ENCODE assay signal across 14 cellular contexts in the genomic region with DNA sequence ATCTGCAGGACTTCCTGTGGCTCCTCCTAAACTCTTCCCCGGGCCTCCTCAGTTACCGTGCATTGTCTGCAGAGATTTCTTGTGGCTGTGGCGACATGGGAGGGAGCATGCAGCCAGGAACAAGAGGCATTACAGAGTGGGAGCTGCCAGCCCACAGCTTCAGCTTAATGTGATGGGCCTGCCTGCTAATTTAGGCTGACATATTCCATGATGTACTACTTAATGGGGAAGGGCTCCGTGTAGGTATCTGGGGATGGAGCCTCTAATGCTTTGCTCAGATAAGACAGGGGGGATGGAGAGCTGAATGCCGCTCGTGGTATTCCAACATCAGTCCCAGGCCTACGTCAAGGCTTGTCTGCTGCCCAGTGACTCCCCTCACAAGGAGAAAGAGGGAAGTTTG.
A peak's percentile ranks its signal among the peaks of the same experiment; 100 is the strongest.
DNase-seq lines count a peak whose midpoint lies in the region; ATAC-seq and TF ChIP-seq lines count a peak whose summit lies in the region.
"Had no signal": no experiment of that assay in that cellular context is flagged by ENCODE, and none has a peak within 500 bp of the region (broad histone marks: within the 10 kb centered on the region; RNA-seq: fewer than 3 reads in every experiment).

No MANE protein-coding gene starts in this region.

- H3K4me3 Mint-ChIP-seq in mesothelial cell of epicardium, result no peak overlapping the region
- no peak overlapping the region for H3K4me3 Mint-ChIP-seq in natural killer cell treated with Interleukin-12 subunit alpha and Interleukin-12 subunit beta and Interleukin-15 and Interleukin-18, amount 100 ng/mL, for 72 hours
- H3K4me3 Mint-ChIP-seq in activated T-helper 2 cell treated with anti-CD3 and anti-CD28 coated beads, Interferon-gamma antibody, Interleukin-2, Interleukin-4, amounts not matched to agents 10 μg/mL and 5 μg/mL and 100 μg/mL, durations not matched to agents 14 hours and 24 hours and 36 hours (ENCODE audit: low read depth), result no peak overlapping the region
- H3K4me3 Mint-ChIP-seq: CD8-positive, alpha-beta T cell; GM23338 had no signal

- H3K9me2 ChIP-seq in SK-N-SH, result no peaks in the 10 kb centered on the region

- H3K4me1 ChIP-seq in BE2C (peaks cover 31% of the 10 kb centered on the region), SK-N-SH (ENCODE audit: control insufficient read depth in 1 of 2, insufficient read depth in 2 of 2, low read depth in 1 of 2, low read length in 1 of 2) (peaks cover 0 to 35% of the 10 kb centered on the region in 2 experiments; a peak in 2 of 4 replicates)
- H3K4me1 ChIP-seq: BLaER1 treated with 17β-estradiol and CSF1 and Interleukin-3, amounts not matched to agents 10 nM and 100 nM had no signal

- no peaks in the 10 kb centered on the region for H4K20me1 ChIP-seq in SK-N-SH (ENCODE audit: insufficient read depth)
- H4K20me1 ChIP-seq: BLaER1 treated with 17β-estradiol and CSF1 and Interleukin-3, amounts not matched to agents 10 nM and 100 nM had no signal

- TF ChIP-seq RAD21 in SK-N-SH (IDR thresholded peaks at IDR 0.05; ENCODE audit: low read length), result peak; percentile 51

- no peak overlapping the region for H3K4me2 ChIP-seq in SK-N-SH
- H3K4me2 ChIP-seq: BLaER1 treated with 17β-estradiol and CSF1 and Interleukin-3, amounts not matched to agents 10 nM and 100 nM; GM23338 had no signal

- H3F3A ChIP-seq in SK-N-SH (replicated peaks; ENCODE audit: insufficient read depth), result no peaks in the 10 kb centered on the region

- H3K79me2 ChIP-seq in SK-N-SH (ENCODE audit: insufficient read depth), result no peaks in the 10 kb centered on the region

- no peak overlapping the region for H3K9ac ChIP-seq in SK-N-SH
- H3K9ac ChIP-seq: BLaER1 treated with 17β-estradiol and CSF1 and Interleukin-3, amounts not matched to agents 10 nM and 100 nM had no signal

- peaks cover 10% of the 10 kb centered on the region for H3K4me1 Mint-ChIP-seq in mesothelial cell of epicardium
- H3K4me1 Mint-ChIP-seq in natural killer cell treated with Interleukin-12 subunit alpha and Interleukin-12 subunit beta and Interleukin-15 and Interleukin-18, amount 100 ng/mL, for 72 hours (ENCODE audit: low read depth in 2 of 2), result peaks cover 4 to 17% of the 10 kb centered on the region in 2 donors
- H3K4me1 Mint-ChIP-seq in activated T-helper 2 cell treated with anti-CD3 and anti-CD28 coated beads, Interferon-gamma antibody, Interleukin-2, Interleukin-4, amounts not matched to agents 10 μg/mL and 5 μg/mL and 100 μg/mL, durations not matched to agents 14 hours and 24 hours and 36 hours (ENCODE audit: low read depth), result no peaks in the 10 kb centered on the region
- H3K4me1 Mint-ChIP-seq: GM23338 had no signal

- H3K27me3 ChIP-seq in BE2C, result no peaks in the 10 kb centered on the region
- H3K27me3 ChIP-seq in SK-N-SH (ENCODE audit: insufficient read depth), result no peaks in the 10 kb centered on the region
- H3K27me3 ChIP-seq: BLaER1 treated with 17β-estradiol and CSF1 and Interleukin-3, amounts not matched to agents 10 nM and 100 nM had no signal

- TF ChIP-seq EP300 in SK-N-SH (IDR thresholded peaks at IDR 0.05; ENCODE audit: borderline replicate concordance in 1 of 2, low read depth in 1 of 2, low read length in 1 of 2), result peak; percentile 62 to 99; a peak in 3 of 4 replicates

- peak overlapping the region; percentile 20 for H3K27ac Mint-ChIP-seq in mesothelial cell of epicardium
- no peak overlapping the region for H3K27ac Mint-ChIP-seq in natural killer cell treated with Interleukin-12 subunit alpha and Interleukin-12 subunit beta and Interleukin-15 and Interleukin-18, amount 100 ng/mL, for 72 hours
- no peak overlapping the region for H3K27ac Mint-ChIP-seq in activated T-helper 2 cell treated with anti-CD3 and anti-CD28 coated beads, Interferon-gamma antibody, Interleukin-2, Interleukin-4, amounts not matched to agents 10 μg/mL and 5 μg/mL and 100 μg/mL, durations not matched to agents 14 hours and 24 hours and 36 hours
- H3K27ac Mint-ChIP-seq: CD8-positive, alpha-beta T cell; GM23338 had no signal

- no peaks in the 10 kb centered on the region for H3K27me3 Mint-ChIP-seq in mesothelial cell of epicardium (ENCODE audit: low read depth)
- H3K27me3 Mint-ChIP-seq in natural killer cell treated with Interleukin-12 subunit alpha and Interleukin-12 subunit beta and Interleukin-15 and Interleukin-18, amount 100 ng/mL, for 72 hours, result no peaks in the 10 kb centered on the region
- no peaks in the 10 kb centered on the region for H3K27me3 Mint-ChIP-seq in activated T-helper 2 cell treated with anti-CD3 and anti-CD28 coated beads, Interferon-gamma antibody, Interleukin-2, Interleukin-4, amounts not matched to agents 10 μg/mL and 5 μg/mL and 100 μg/mL, durations not matched to agents 14 hours and 24 hours and 36 hours (ENCODE audit: low read depth)

- WGBS in SK-N-SH (ENCODE audit: low lambda C conversion rate), result 49% methylated on average over 7 of the region's 7 CpGs

- H3K36me3 ChIP-seq in BE2C, result no peaks in the 10 kb centered on the region
- H3K36me3 ChIP-seq in SK-N-SH (replicated peaks in 1 of 2; ENCODE audit: control insufficient read depth in 1 of 2, insufficient read depth in 2 of 2, low read length in 1 of 2), result peaks cover 0 to 5% of the 10 kb centered on the region in 2 experiments
- H3K36me3 ChIP-seq: BLaER1 treated with 17β-estradiol and CSF1 and Interleukin-3, amounts not matched to agents 10 nM and 100 nM had no signal

- CTCF ChIA-PET in SK-N-SH (lab: Yijun Ruan, JAX), result interaction anchor here (0.6 to 1.8 kb wide), 8 partner anchors 8 to 312 kb away, joined by 3 to 8 read pairs (median 4); no protein-coding TSS in a partner anchor

- H3K27ac ChIP-seq in SK-N-SH (ENCODE audit: low read depth in 2 of 2, low read length in 1 of 2), result peak overlapping the region in 1 of 2 experiments; percentile 93; a peak in 2 of 4 replicates
- H3K27ac ChIP-seq: BLaER1 treated with 17β-estradiol and CSF1 and Interleukin-3, amounts not matched to agents 10 nM and 100 nM had no signal

- peaks cover 13% of the 10 kb centered on the region for H3K36me3 Mint-ChIP-seq in mesothelial cell of epicardium
- H3K36me3 Mint-ChIP-seq in natural killer cell treated with Interleukin-12 subunit alpha and Interleukin-12 subunit beta and Interleukin-15 and Interleukin-18, amount 100 ng/mL, for 72 hours, result peaks cover 6% of the 10 kb centered on the region
- H3K36me3 Mint-ChIP-seq in activated T-helper 2 cell treated with anti-CD3 and anti-CD28 coated beads, Interferon-gamma antibody, Interleukin-2, Interleukin-4, amounts not matched to agents 10 μg/mL and 5 μg/mL and 100 μg/mL, durations not matched to agents 14 hours and 24 hours and 36 hours (ENCODE audit: low read depth), result no peaks in the 10 kb centered on the region

- no peak for ATAC-seq in HG02763 (IDR thresholded peaks at IDR 0.05; ENCODE audit: unreplicated experiment)
- no peak for ATAC-seq in natural killer cell treated with Interleukin-12 subunit alpha and Interleukin-12 subunit beta and Interleukin-15 and Interleukin-18, amount 100 ng/mL, for 72 hours
- ATAC-seq: CD8-positive, alpha-beta T cell; GM23338 had no signal

- H2AFZ ChIP-seq in SK-N-SH (ENCODE audit: low read depth), result no peak overlapping the region
- H2AFZ ChIP-seq: GM23338 had no signal

- POLR2A ChIA-PET in SK-N-SH (lab: Yijun Ruan, JAX), result interaction anchor here (0.7 kb wide), 1 partner anchor 19 kb away, joined by 3 read pairs; no protein-coding TSS in a partner anchor

- peaks cover 3% of the 10 kb centered on the region for H3K9me3 Mint-ChIP-seq in mesothelial cell of epicardium
- no peaks in the 10 kb centered on the region for H3K9me3 Mint-ChIP-seq in natural killer cell treated with Interleukin-12 subunit alpha and Interleukin-12 subunit beta and Interleukin-15 and Interleukin-18, amount 100 ng/mL, for 72 hours
- H3K9me3 Mint-ChIP-seq in activated T-helper 2 cell treated with anti-CD3 and anti-CD28 coated beads, Interferon-gamma antibody, Interleukin-2, Interleukin-4, amounts not matched to agents 10 μg/mL and 5 μg/mL and 100 μg/mL, durations not matched to agents 14 hours and 24 hours and 36 hours, result no peaks in the 10 kb centered on the region
- H3K9me3 Mint-ChIP-seq: CD8-positive, alpha-beta T cell; GM23338 had no signal

- TF ChIP-seq CTCF in BE2C (IDR thresholded peaks at IDR 0.05; ENCODE audit: low read depth, low read length) (no peak), SK-N-SH (IDR thresholded peaks at IDR 0.05) (no peak), mesothelial cell of epicardium (IDR thresholded peaks at IDR 0.05; ENCODE audit: unreplicated experiment) (no peak)

- intact Hi-C loops in activated T-helper 2 cell treated with anti-CD3 and anti-CD28 coated beads, Interferon-gamma antibody, Interleukin-2, Interleukin-4, amounts not matched to agents 10 μg/mL and 5 μg/mL and 100 μg/mL, durations not matched to agents 14 hours and 24 hours and 36 hours (cut with micrococcal nuclease), result no loop called here

- DNase-seq in BE2C, result peak; percentile 90
- DNase-seq in SK-N-SH, result peak; percentile 73
- peak; percentile 21 for DNase-seq in amniotic epithelial cell (ENCODE audit: low read depth)
- DNase-seq in mesothelial cell of epicardium (ENCODE audit: low spot score in 2 of 2, unreplicated experiment in 2 of 2), result no peak
- no peak for DNase-seq in natural killer cell treated with Interleukin-12 subunit alpha and Interleukin-12 subunit beta and Interleukin-15 and Interleukin-18, amount 100 ng/mL, for 72 hours (ENCODE audit: low spot score)
- no peak for DNase-seq in NK-92 treated with Interleukin-12 subunit alpha and Interleukin-12 subunit beta, amount 100 ng/mL, for 24 hours (lab: John Stamatoyannopoulos, UW)
- DNase-seq in activated T-helper 2 cell treated with anti-CD3 and anti-CD28 coated beads, Interferon-gamma antibody, Interleukin-2, Interleukin-4, amounts not matched to agents 10 μg/mL and 5 μg/mL and 100 μg/mL, durations not matched to agents 14 hours and 24 hours and 36 hours (ENCODE audit: low spot score), result no peak
- DNase-seq: 8988T; CD8-positive, alpha-beta T cell; HCEC 1CT; IMR-90 had no signal

- H3K4me3 ChIP-seq in BE2C (ENCODE audit: low read depth, low read length) (no peak overlapping the region), SK-N-SH (ENCODE audit: low read depth in 2 of 2, low read length in 1 of 2) (no peak overlapping the region)
- H3K4me3 ChIP-seq: BLaER1 treated with 17β-estradiol and CSF1 and Interleukin-3, amounts not matched to agents 10 nM and 100 nM; GM23338 had no signal

- H3K9me3 ChIP-seq in BE2C (no peaks in the 10 kb centered on the region), SK-N-SH (no peaks in the 10 kb centered on the region)
- H3K9me3 ChIP-seq: BLaER1 treated with 17β-estradiol and CSF1 and Interleukin-3, amounts not matched to agents 10 nM and 100 nM had no signal

TF ChIP-seq in SK-N-SH, 30 proteins besides CTCF, POLR2A, EP300 and RAD21 (continues in another document):
- peak; percentile 78 for TF ChIP-seq MXI1 (IDR thresholded peaks at IDR 0.05; ENCODE audit: low read depth, low read length)

Comparison
In these comparisons a context has a peak if more than half of its experiments do, and no peak if none do; other contexts are left out.
1. DNase-seq: peak in BE2C (single experiment), SK-N-SH (single experiment) and amniotic epithelial cell (single experiment); none in mesothelial cell of epicardium (0 of 2), natural killer cell treated with Interleukin-12 subunit alpha and Interleukin-12 subunit beta and Interleukin-15 and Interleukin-18, amount 100 ng/mL, for 72 hours (single experiment), NK-92 treated with Interleukin-12 subunit alpha and Interleukin-12 subunit beta, amount 100 ng/mL, for 24 hours (single experiment) and activated T-helper 2 cell treated with anti-CD3 and anti-CD28 coated beads, Interferon-gamma antibody, Interleukin-2, Interleukin-4, amounts not matched to agents 10 μg/mL and 5 μg/mL and 100 μg/mL, durations not matched to agents 14 hours and 24 hours and 36 hours (single experiment).